In the genomic region with DNA sequence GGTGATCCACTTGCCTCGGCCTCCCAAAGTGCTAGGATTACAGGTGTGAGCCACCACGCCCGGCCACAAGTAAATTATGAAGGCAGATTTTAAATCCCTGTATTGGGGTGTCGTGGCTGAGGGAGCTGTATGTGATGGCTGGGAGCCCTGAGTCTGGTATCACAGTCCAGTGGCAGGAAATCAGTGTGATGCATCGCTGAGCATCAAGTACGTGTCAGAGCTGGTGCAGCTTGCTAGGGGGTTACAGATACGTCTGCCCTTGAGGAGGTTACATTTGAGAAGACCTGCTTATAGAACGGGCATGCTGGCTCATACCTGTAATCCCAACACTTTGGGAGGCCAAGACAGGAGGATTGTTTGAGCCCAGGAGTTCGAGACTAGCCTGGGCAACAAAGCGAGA, we compare ENCODE assay signal across 21 cellular contexts.
"Had no signal": no experiment of that assay in that cellular context is flagged by ENCODE, and none has a peak within 500 bp of the region (broad histone marks: within the 10 kb centered on the region; RNA-seq: fewer than 3 reads in every experiment).

No MANE protein-coding gene starts in this region.

- FAIRE-seq: endothelial cell of umbilical vein, frontal cortex had no signal

- H3K9me3 ChIP-seq: ovary, psoas muscle, thyroid gland had no signal

- H3K36me3 ChIP-seq: ovary had no signal

- H3K27ac ChIP-seq: ovary, psoas muscle, thyroid gland, WERI-Rb-1 had no signal

- H3K4me3 Mint-ChIP-seq: effector memory CD8-positive, alpha-beta T cell; natural killer cell; stimulated activated naive CD8-positive, alpha-beta T cell treated with anti-CD3 and anti-CD28 coated beads, Interleukin-15, Interleukin-2, amounts not matched to agents 100 ng/mL and 50 ng/mL, for 24 hours had no signal

- H3K27me3 ChIP-seq: ovary, thyroid gland had no signal

- H3K36me3 Mint-ChIP-seq: natural killer cell had no signal

- ATAC-seq: activated naive CD4-positive, alpha-beta T cell treated with anti-CD3 and anti-CD28 coated beads, Interleukin-2, amount 50 U/mL, for 72 hours; effector memory CD8-positive, alpha-beta T cell; esophagus mucosa; natural killer cell; psoas muscle; right cardiac atrium had no signal

- H3K4me3 ChIP-seq: ovary, psoas muscle, thyroid gland had no signal

- H3K9me3 Mint-ChIP-seq: activated naive CD4-positive, alpha-beta T cell treated with anti-CD3 and anti-CD28 coated beads, Interleukin-2, amount 50 U/mL, for 72 hours; effector memory CD8-positive, alpha-beta T cell; natural killer cell; stimulated activated naive CD8-positive, alpha-beta T cell treated with anti-CD3 and anti-CD28 coated beads, Interleukin-15, Interleukin-2, amounts not matched to agents 100 ng/mL and 50 ng/mL, for 24 hours had no signal

- DNase-seq: activated CD4-positive, alpha-beta T cell treated with anti-CD3 and anti-CD28 coated beads, Interleukin-2, amount 50 U/mL, for 1 hour; activated CD4-positive, CD25-positive, alpha-beta regulatory T cell treated with anti-CD3 and anti-CD28 coated beads, Interleukin-2, amount 50 U/mL, for 72 hours; aorta; caudate nucleus; effector memory CD8-positive, alpha-beta T cell; hippocampal formation; midbrain; natural killer cell; ovary; psoas muscle; right cardiac atrium; stimulated activated CD4-positive, alpha-beta T cell treated with anti-CD3 and anti-CD28 coated beads, Interleukin-12 subunit alpha, Interleukin-12 subunit beta, amount 100 ng/mL, for 4 hours; stimulated activated CD4-positive, alpha-beta T cell treated with anti-CD3 and anti-CD28 coated beads, Interleukin-4, amount 100 ng/mL, for 4 hours; substantia nigra; thyroid gland; WERI-Rb-1 had no signal

- H3K4me1 ChIP-seq: psoas muscle had no signal
